17 cellular contexts compared by ENCODE assay signal in genomic region chr10:34137955-34138354, GRCh38.
DNase-seq lines count a peak whose midpoint lies in the region; ATAC-seq and TF ChIP-seq lines count a peak whose summit lies in the region.
"Had no signal": no experiment of that assay in that cellular context is flagged by ENCODE, and none has a peak within 500 bp of the region (broad histone marks: within the 10 kb centered on the region; RNA-seq: fewer than 3 reads in every experiment).

No MANE protein-coding gene starts in this region.

- no peaks in the 10 kb centered on the region for H3K4me1 Mint-ChIP-seq in MCF 10A (ENCODE audit: insufficient read depth, unreplicated experiment)
- H3K4me1 Mint-ChIP-seq: CD8-positive, alpha-beta memory T cell had no signal

- H3K27ac Mint-ChIP-seq in MCF 10A (ENCODE audit: low read depth, unreplicated experiment), result no peak overlapping the region
- H3K27ac Mint-ChIP-seq: CD8-positive, alpha-beta memory T cell had no signal

- ATAC-seq in PC-3 (peak; percentile 93), HG02852 (IDR thresholded peaks at IDR 0.05; ENCODE audit: unreplicated experiment) (no peak), HG02970 (IDR thresholded peaks at IDR 0.05; ENCODE audit: low FRiP score, unreplicated experiment) (no peak)

- peak overlapping the region; percentile 49 for H3K4me2 ChIP-seq in PC-3 (ENCODE audit: low read length)
- H3K4me2 ChIP-seq: BLaER1 treated with 17β-estradiol and CSF1 and Interleukin-3, amounts not matched to agents 10 nM and 100 nM had no signal

- POLR2A ChIA-PET in MCF 10A (lab: Yijun Ruan, JAX), result no interaction called here
- POLR2A ChIA-PET in PC-3 (lab: Charles Lee; ENCODE audit: unreplicated experiment), result no interaction called here

- H3K9me3 ChIP-seq in breast epithelium (no peaks in the 10 kb centered on the region), PC-3 (ENCODE audit: low read length) (no peaks in the 10 kb centered on the region)
- H3K9me3 ChIP-seq: BLaER1 treated with 17β-estradiol and CSF1 and Interleukin-3, amounts not matched to agents 10 nM and 100 nM had no signal

- no peaks in the 10 kb centered on the region for H4K20me1 ChIP-seq in PC-3 (ENCODE audit: low read length)
- H4K20me1 ChIP-seq: BLaER1 treated with 17β-estradiol and CSF1 and Interleukin-3, amounts not matched to agents 10 nM and 100 nM had no signal

- H3K4me1 ChIP-seq in breast epithelium (no peaks in the 10 kb centered on the region), PC-3 (ENCODE audit: insufficient read depth, low read length) (peaks cover 23% of the 10 kb centered on the region)

- H3K79me2 ChIP-seq in PC-3 (ENCODE audit: low read length), result no peaks in the 10 kb centered on the region

- H3K27ac ChIP-seq in breast epithelium, result no peak overlapping the region
- H3K27ac ChIP-seq in PC-3 (ENCODE audit: low read length), result peak overlapping the region; percentile 81
- H3K27ac ChIP-seq: 22Rv1; BLaER1 treated with 17β-estradiol and CSF1 and Interleukin-3, amounts not matched to agents 10 nM and 100 nM had no signal

- H3K36me3 ChIP-seq in breast epithelium (no peaks in the 10 kb centered on the region), PC-3 (ENCODE audit: low read depth, low read length) (no peaks in the 10 kb centered on the region)
- H3K36me3 ChIP-seq: BLaER1 treated with 17β-estradiol and CSF1 and Interleukin-3, amounts not matched to agents 10 nM and 100 nM had no signal

- H3K27me3 Mint-ChIP-seq in MCF 10A (ENCODE audit: insufficient read depth, unreplicated experiment), result no peaks in the 10 kb centered on the region
- H3K27me3 Mint-ChIP-seq: CD8-positive, alpha-beta memory T cell had no signal

- DNase-seq in MCF 10A (ENCODE audit: unreplicated experiment), result peak; percentile 48
- DNase-seq in breast epithelium (ENCODE audit: low spot score in 2 of 2), result no peak
- peak; percentile 100 for DNase-seq in PC-3
- DNase-seq in fibroblast of villous mesenchyme (ENCODE audit: low read depth), result peak; percentile 88
- DNase-seq in NCI-H1436 treated with DMSO at 0.1 percent for 48 hours (lab: John Stamatoyannopoulos, UW), result no peak
- no peak for DNase-seq in hepatic stellate cell (ENCODE audit: low spot score)
- DNase-seq: CD8-positive, alpha-beta memory T cell; DND-41; H7; KG1; NCI-H187 treated with DMSO at 0.1 percent for 48 hours; NCI-H446; SIG-M5 had no signal

- H3K4me3 ChIP-seq in breast epithelium, result no peak overlapping the region
- H3K4me3 ChIP-seq in PC-3 (ENCODE audit: low read length), result no peak overlapping the region
- H3K4me3 ChIP-seq in fibroblast of villous mesenchyme (ENCODE audit: low read depth, low read length), result no peak overlapping the region
- H3K4me3 ChIP-seq: BLaER1 treated with 17β-estradiol and CSF1 and Interleukin-3, amounts not matched to agents 10 nM and 100 nM had no signal

- BruUV-seq in MCF 10A (replicated peaks; lab: Mats Ljungman, UMichigan) (no TSS peak), PC-3 (replicated peaks; lab: Mats Ljungman, UMichigan) (no TSS peak)

- TF ChIP-seq CTCF in MCF 10A (IDR thresholded peaks at IDR 0.05; ENCODE audit: unreplicated experiment), result no peak
- no peak for TF ChIP-seq CTCF in breast epithelium (IDR thresholded peaks at IDR 0.05)
- no peak for TF ChIP-seq CTCF in PC-3 (conservative IDR thresholded peaks at IDR 0.05; ENCODE audit: low read depth, low read length)
- no peak for TF ChIP-seq CTCF in fibroblast of villous mesenchyme (IDR thresholded peaks at IDR 0.05; ENCODE audit: insufficient read depth, low read depth, low read length)

- no peaks in the 10 kb centered on the region for H3K9me3 Mint-ChIP-seq in MCF 10A (ENCODE audit: unreplicated experiment)

- H3F3A ChIP-seq in PC-3 (ENCODE audit: low read length, unreplicated experiment), result peaks cover 5% of the 10 kb centered on the region

- CTCF ChIA-PET in MCF 10A (lab: Yijun Ruan, JAX), result no interaction called here
- CTCF ChIA-PET in PC-3 (lab: Charles Lee), result no interaction called here

- H3K27me3 ChIP-seq in breast epithelium (no peaks in the 10 kb centered on the region), PC-3 (ENCODE audit: low read length) (no peaks in the 10 kb centered on the region)
- H3K27me3 ChIP-seq: BLaER1 treated with 17β-estradiol and CSF1 and Interleukin-3, amounts not matched to agents 10 nM and 100 nM had no signal

- intact Hi-C loops in MCF 10A (cut with micrococcal nuclease), result no loop called here
- intact Hi-C loops in breast epithelium (cut with DNase I; ENCODE audit: low total_unique reads), result no loop called here
- intact Hi-C loops in PC-3 (cut with micrococcal nuclease), result loop anchor here (1.0 to 5.0 kb wide), 4 partner anchors 47 to 801 kb away; no protein-coding TSS in a partner anchor

- no peak overlapping the region for H3K4me3 Mint-ChIP-seq in MCF 10A (ENCODE audit: unreplicated experiment)
- H3K4me3 Mint-ChIP-seq: CD8-positive, alpha-beta memory T cell had no signal

- no peak for TF ChIP-seq POLR2A in breast epithelium (IDR thresholded peaks at IDR 0.05)

- H2AFZ ChIP-seq in PC-3 (ENCODE audit: low read length), result peak overlapping the region; percentile 25

- no peaks in the 10 kb centered on the region; the same call in 1 of the 2 replicates for H3K9me2 ChIP-seq in PC-3 (replicated peaks; ENCODE audit: low read length)

- H3K9ac ChIP-seq in PC-3 (ENCODE audit: low read length), result peak overlapping the region; percentile 50
- H3K9ac ChIP-seq: BLaER1 treated with 17β-estradiol and CSF1 and Interleukin-3, amounts not matched to agents 10 nM and 100 nM had no signal

- H3K36me3 Mint-ChIP-seq in MCF 10A (ENCODE audit: insufficient read depth, unreplicated experiment), result peaks cover 4% of the 10 kb centered on the region

Comparison
In these comparisons a context has a peak if more than half of its experiments do, and no peak if none do; other contexts are left out.
1. DNase-seq: peak in MCF 10A (single experiment), PC-3 (single experiment) and fibroblast of villous mesenchyme (single experiment); none in breast epithelium (0 of 2), NCI-H1436 treated with DMSO at 0.1 percent for 48 hours (single experiment) and hepatic stellate cell (single experiment).